In the genomic region with DNA sequence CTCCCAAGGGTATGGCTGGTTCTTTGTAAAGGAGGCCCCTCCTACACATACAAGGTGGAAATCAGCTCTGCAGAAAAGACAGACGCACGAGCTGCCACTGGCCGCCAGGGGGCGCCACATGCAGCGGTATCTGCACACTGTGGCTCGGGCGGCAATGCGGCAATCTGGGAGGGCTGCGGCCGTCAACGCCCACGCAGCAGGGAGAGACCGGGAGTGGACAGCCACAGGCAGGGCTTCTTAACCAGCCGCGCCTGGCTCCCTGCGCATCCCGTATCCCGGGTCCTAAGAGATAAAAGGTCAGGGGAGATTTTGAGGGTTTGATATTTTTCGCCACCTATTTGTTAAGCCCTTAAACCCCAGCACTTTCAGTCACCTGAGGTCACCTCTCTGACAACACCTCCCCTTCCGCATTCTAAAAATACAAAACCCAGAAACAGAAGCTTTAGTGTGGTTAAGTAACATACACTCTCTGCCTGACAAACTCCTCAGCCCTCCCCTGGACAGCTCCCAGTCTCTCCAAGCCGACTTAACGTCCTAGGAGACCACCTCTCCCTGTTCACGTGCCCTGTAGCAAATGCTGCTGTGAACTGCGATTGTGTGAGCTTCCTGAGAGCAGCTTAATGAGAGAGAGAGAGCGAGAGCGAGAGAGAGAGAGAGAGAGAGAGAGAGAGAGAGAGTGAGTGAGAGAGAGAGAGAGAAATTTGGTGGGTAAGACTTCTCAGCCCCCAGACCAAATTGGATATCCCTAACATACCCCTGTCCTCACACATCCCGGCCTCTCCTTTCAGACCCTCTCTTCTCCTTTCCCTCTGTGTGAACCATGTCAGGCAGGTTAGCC, we compare ENCODE assay signal across 8 cellular contexts. TPM values are rescaled to one million over a fixed set of nuclear protein-coding genes. Genes with fewer than 3 reads are reported as not detected.
A peak's percentile ranks its signal among the peaks of the same experiment; 100 is the strongest.
DNase-seq lines count a peak whose midpoint lies in the region; ATAC-seq and TF ChIP-seq lines count a peak whose summit lies in the region.

No MANE protein-coding gene starts in this region.

- peaks cover 33% of the 10 kb centered on the region for H3K4me1 ChIP-seq in CD4-positive, alpha-beta memory T cell (ENCODE audit: insufficient read depth, low read length)
- H3K4me1 ChIP-seq in duodenal mucosa (ENCODE audit: control insufficient read depth in 1 of 2, insufficient read depth in 2 of 2, low read length in 2 of 2) (peaks cover 17 to 23% of the 10 kb centered on the region in 2 donors), lower lobe of right lung (peaks cover 16% of the 10 kb centered on the region)

- peak; percentile 86 to 92 (median 91) for DNase-seq in CD4-positive, alpha-beta memory T cell
- DNase-seq in NCI-H748 (lab: John Stamatoyannopoulos, UW; ENCODE audit: unreplicated experiment) (peak; percentile 90), lower lobe of right lung (peak; percentile 93)
- DNase-seq in activated CD4-positive, alpha-beta memory T cell treated with anti-CD3 and anti-CD28 coated beads, Interleukin-2, amount 10 ng/mL, durations not matched to agents 7 days and 5 days: peak; percentile 93
- peak; percentile 75 for DNase-seq in stimulated activated CD8-positive, alpha-beta memory T cell treated with anti-CD3 and anti-CD28 coated beads, Interleukin-15, amount 100 ng/mL, for 1 hour (ENCODE audit: low read depth)

- no peaks in the 10 kb centered on the region for H3K36me3 ChIP-seq in CD4-positive, alpha-beta memory T cell (ENCODE audit: insufficient read depth, low read length)
- no peaks in the 10 kb centered on the region for H3K36me3 ChIP-seq in duodenal mucosa (ENCODE audit: control insufficient read depth in 1 of 2, insufficient read depth in 2 of 2, low read length in 2 of 2)
- H3K36me3 ChIP-seq in lower lobe of right lung: no peaks in the 10 kb centered on the region

- H3K36me3 Mint-ChIP-seq in CD4-positive, alpha-beta memory T cell: peaks cover 8 to 18% of the 10 kb centered on the region in 2 donors
- peaks cover 37% of the 10 kb centered on the region for H3K36me3 Mint-ChIP-seq in activated CD4-positive, alpha-beta memory T cell treated with anti-CD3 and anti-CD28 coated beads, Interleukin-2, amount 10 ng/mL, durations not matched to agents 7 days and 5 days (ENCODE audit: low read depth)

- no peaks in the 10 kb centered on the region for H3K27me3 ChIP-seq in CD4-positive, alpha-beta memory T cell (ENCODE audit: insufficient read depth, low read length)
- H3K27me3 ChIP-seq in duodenal mucosa (ENCODE audit: control insufficient read depth in 1 of 2, insufficient read depth in 2 of 2, low read length in 2 of 2) (peaks cover 6 to 23% of the 10 kb centered on the region in 2 donors), lower lobe of right lung (ENCODE audit: low read depth) (peaks cover 11% of the 10 kb centered on the region)

- peaks cover 32 to 50% (median 38%) of the 10 kb centered on the region in 4 donors for H3K4me1 Mint-ChIP-seq in CD4-positive, alpha-beta memory T cell
- H3K4me1 Mint-ChIP-seq in activated CD4-positive, alpha-beta memory T cell treated with anti-CD3 and anti-CD28 coated beads, Interleukin-2, amount 10 ng/mL, durations not matched to agents 7 days and 5 days: peaks cover 60% of the 10 kb centered on the region

- CTCF ChIA-PET in CD4-positive, alpha-beta memory T cell (lab: Charles Lee; ENCODE audit: partially characterized antibody): interaction anchor here (0.7 to 6.5 kb wide), 51 partner anchors 8 to 520 kb away, joined by 3 to 273 read pairs (median 6); a partner anchor contains a TSS
- CTCF ChIA-PET in activated CD4-positive, alpha-beta memory T cell treated with anti-CD3 and anti-CD28 coated beads, Interleukin-2, amount 10 ng/mL, durations not matched to agents 7 days and 5 days (lab: Charles Lee): interaction anchor here (0.6 to 6.4 kb wide), 55 partner anchors 10 to 411 kb away, joined by 3 to 158 read pairs (median 5); a partner anchor contains a TSS

- H3K9ac ChIP-seq in duodenal mucosa (ENCODE audit: low read depth in 1 of 2, low read length in 2 of 2): peak overlapping the region in 1 of 2 donors; percentile 7

- H3K9me3 ChIP-seq in CD4-positive, alpha-beta memory T cell (ENCODE audit: control insufficient read depth in 1 of 2, low read length in 2 of 2): no peaks in the 10 kb centered on the region
- no peaks in the 10 kb centered on the region for H3K9me3 ChIP-seq in duodenal mucosa (ENCODE audit: control insufficient read depth in 1 of 2, low read length in 2 of 2)
- no peaks in the 10 kb centered on the region for H3K9me3 ChIP-seq in lower lobe of right lung

- peak; percentile 98 for TF ChIP-seq CTCF in lower lobe of right lung (IDR thresholded peaks at IDR 0.05)

- peaks cover 0 to 9% (median 0%) of the 10 kb centered on the region in 8 donors for H3K9me3 Mint-ChIP-seq in CD4-positive, alpha-beta memory T cell
- peaks cover 6% of the 10 kb centered on the region for H3K9me3 Mint-ChIP-seq in activated CD4-positive, alpha-beta memory T cell treated with anti-CD3 and anti-CD28 coated beads, Interleukin-2, amount 10 ng/mL, durations not matched to agents 7 days and 5 days

- no peaks in the 10 kb centered on the region for H3K27me3 Mint-ChIP-seq in CD4-positive, alpha-beta memory T cell
- H3K27me3 Mint-ChIP-seq in activated CD4-positive, alpha-beta memory T cell treated with anti-CD3 and anti-CD28 coated beads, Interleukin-2, amount 10 ng/mL, durations not matched to agents 7 days and 5 days: no peaks in the 10 kb centered on the region

- H3K4me3 Mint-ChIP-seq in CD4-positive, alpha-beta memory T cell: peak overlapping the region; percentile 86 to 97 (median 91)
- H3K4me3 Mint-ChIP-seq in activated CD4-positive, alpha-beta memory T cell treated with anti-CD3 and anti-CD28 coated beads, Interleukin-2, amount 10 ng/mL, durations not matched to agents 7 days and 5 days: peak overlapping the region; percentile 74

- POLR2A ChIA-PET in CD4-positive, alpha-beta memory T cell (lab: Charles Lee; ENCODE audit: partially characterized antibody): interaction anchor here (0.7 to 5.1 kb wide), 33 partner anchors 9 to 599 kb away, joined by 3 to 104 read pairs (median 5); a partner anchor contains a TSS
- POLR2A ChIA-PET in activated CD4-positive, alpha-beta memory T cell treated with anti-CD3 and anti-CD28 coated beads, Interleukin-2, amount 10 ng/mL, durations not matched to agents 7 days and 5 days (lab: Charles Lee): interaction anchor here (0.6 to 4.3 kb wide), 36 partner anchors 9 to 850 kb away, joined by 3 to 92 read pairs (median 5); a partner anchor contains a TSS

- intact Hi-C loops in CD4-positive, alpha-beta memory T cell (cut with micrococcal nuclease): loop anchor here (1.0 to 5.0 kb wide), 9 partner anchors 11 to 373 kb away; no protein-coding TSS in a partner anchor
- intact Hi-C loops in lower lobe of right lung (cut with DNase I): no loop called here

- H3K4me3 ChIP-seq in CD4-positive, alpha-beta memory T cell (ENCODE audit: low read length in 2 of 2): peak overlapping the region; percentile 60 to 77
- H3K4me3 ChIP-seq in duodenal mucosa (ENCODE audit: low read depth in 1 of 2, low read length in 2 of 2): peak overlapping the region; percentile 36 to 62
- peak overlapping the region; percentile 49 for H3K4me3 ChIP-seq in lower lobe of right lung

- H3K27ac Mint-ChIP-seq in CD4-positive, alpha-beta memory T cell: peak overlapping the region; percentile 90 to 99 (median 97)
- peak overlapping the region; percentile 83 for H3K27ac Mint-ChIP-seq in activated CD4-positive, alpha-beta memory T cell treated with anti-CD3 and anti-CD28 coated beads, Interleukin-2, amount 10 ng/mL, durations not matched to agents 7 days and 5 days

- peak overlapping the region; percentile 50 for H3K27ac ChIP-seq in CD4-positive, alpha-beta memory T cell (ENCODE audit: low read depth, low read length)
- no peak overlapping the region for H3K27ac ChIP-seq in duodenal mucosa (ENCODE audit: low read depth, low read length)
- H3K27ac ChIP-seq in lower lobe of right lung: peak overlapping the region; percentile 38

- ATAC-seq in GM19395 (IDR thresholded peaks at IDR 0.05; ENCODE audit: unreplicated experiment) (peak; percentile 87), HG03520 (IDR thresholded peaks at IDR 0.05; ENCODE audit: unreplicated experiment) (peak; percentile 80), lower lobe of right lung (peak; percentile 96 to 97)

RNA-seq across cellular contexts. Expression of a gene that starts 13.5 kb away (rescaled TPM):
- 1 to 10 TPM; 1.2 to 2.2 TPM for total RNA-seq in CD4-positive, alpha-beta memory T cell
- 1 to 10 TPM in 1 of 2 donors, under 1 TPM in 1; 0.26 to 1.0 TPM for polyA plus RNA-seq in CD4-positive, alpha-beta memory T cell
- total RNA-seq in activated CD4-positive, alpha-beta memory T cell treated with anti-CD3 and anti-CD28 coated beads, Interleukin-2, amount 10 ng/mL, durations not matched to agents 7 days and 5 days: 1 to 10 TPM; 5.9 to 6.6 TPM
- total RNA-seq in lower lobe of right lung: 0.77 TPM

RNA-seq across cellular contexts. Expression of a gene that starts 55.1 kb away (rescaled TPM):
- total RNA-seq in CD4-positive, alpha-beta memory T cell: 100 to 1,000 TPM; 124 TPM
- 10 to 100 TPM; 88.7 to 96.3 TPM for polyA plus RNA-seq in CD4-positive, alpha-beta memory T cell
- 10 to 100 TPM; 84.9 to 86.2 TPM for total RNA-seq in activated CD4-positive, alpha-beta memory T cell treated with anti-CD3 and anti-CD28 coated beads, Interleukin-2, amount 10 ng/mL, durations not matched to agents 7 days and 5 days
- total RNA-seq in lower lobe of right lung: 19.4 TPM
